ENCODE assay signal across 10 cellular contexts in genomic region chr14:102922490-102923200, GRCh38. TPM values are rescaled to one million over a fixed set of nuclear protein-coding genes. Genes with fewer than 3 reads are reported as not detected.
DNase-seq lines count a peak whose midpoint lies in the region; TF ChIP-seq lines count a peak whose summit lies in the region.
"Had no signal": no experiment of that assay in that cellular context is flagged by ENCODE, and none has a peak within 500 bp of the region (broad histone marks: within the 10 kb centered on the region; RNA-seq: fewer than 3 reads in every experiment).

TSS of gene AMN (plus strand) at chr14:102922663. CDS start at chr14:102922689, 26 bp downstream.

- TF ChIP-seq CTCF in BE2C (IDR thresholded peaks at IDR 0.05; ENCODE audit: low read depth, low read length) (no peak), dorsolateral prefrontal cortex (IDR thresholded peaks at IDR 0.05 in 54 of 56, conservative IDR thresholded peaks at IDR 0.05 in 2 of 56; ENCODE audit: low read depth in 1 of 56, partially characterized antibody in 56 of 56) (no peak), OCI-LY7 (conservative IDR thresholded peaks at IDR 0.05; ENCODE audit: low read length) (no peak)

- H2AFZ ChIP-seq in OCI-LY7 (ENCODE audit: low read length): no peak within 1 kb of the TSS

- 7% methylated on average over 56 of the region's 56 CpGs for WGBS in HUES64

- H3K4me3 ChIP-seq in BE2C (ENCODE audit: low read depth, low read length): no peak within 1 kb of the TSS
- H3K4me3 ChIP-seq in HUES64 (ENCODE audit: low read length): peak within 1 kb of the TSS; percentile 52
- peak within 1 kb of the TSS in 39 of 59 donors; percentile 3 to 53 (median 35) for H3K4me3 ChIP-seq in dorsolateral prefrontal cortex
- H3K4me3 ChIP-seq in OCI-LY7 (ENCODE audit: low read depth, low read length, poor library complexity, severe bottlenecking): no peak within 1 kb of the TSS

- H3K9me2 ChIP-seq in OCI-LY7 (ENCODE audit: insufficient read depth, low read length): no peaks in the 10 kb centered on the region

- H3K27ac ChIP-seq in HUES64 (ENCODE audit: low read depth, low read length): no peak within 1 kb of the TSS
- H3K27ac ChIP-seq in dorsolateral prefrontal cortex: no peak within 1 kb of the TSS
- H3K27ac ChIP-seq in OCI-LY7 (ENCODE audit: low read depth, low read length, poor library complexity, severe bottlenecking): no peak within 1 kb of the TSS

- H3K9me3 ChIP-seq in BE2C (no peaks in the 10 kb centered on the region), HUES64 (ENCODE audit: insufficient read depth, low read depth, low read length) (no peaks in the 10 kb centered on the region), OCI-LY7 (ENCODE audit: low read length) (no peaks in the 10 kb centered on the region)

- H3K4me1 ChIP-seq in BE2C: no peaks in the 10 kb centered on the region
- peaks cover 10% of the 10 kb centered on the region for H3K4me1 ChIP-seq in HUES64 (ENCODE audit: insufficient read depth, low read length)
- H3K4me1 ChIP-seq in OCI-LY7 (ENCODE audit: insufficient read depth, low read length, poor library complexity, severe bottlenecking): peaks cover 2% of the 10 kb centered on the region

- H3K4me2 ChIP-seq in OCI-LY7 (ENCODE audit: low read length): no peak within 1 kb of the TSS

- intact Hi-C loops in dorsolateral prefrontal cortex (cut with DNase I): no loop called here
- intact Hi-C loops in OCI-LY7 (cut with micrococcal nuclease; ENCODE audit: unreplicated experiment): no loop called here

- no peak within 1 kb of the TSS; the same call in 1 of the 2 replicates for H3K9ac ChIP-seq in HUES64 (ENCODE audit: low read depth, low read length)

- BruUV-seq in OCI-LY7 (replicated peaks; lab: Mats Ljungman, UMichigan): no TSS peak

- H3K27me3 ChIP-seq in BE2C: peaks cover 27% of the 10 kb centered on the region
- H3K27me3 ChIP-seq in HUES64 (ENCODE audit: insufficient read depth, low read length): peaks cover 73% of the 10 kb centered on the region
- H3K27me3 ChIP-seq in dorsolateral prefrontal cortex: peaks cover 0 to 53% (median 37%) of the 10 kb centered on the region in 45 donors

- H4K20me1 ChIP-seq in OCI-LY7 (ENCODE audit: insufficient read depth, low read length): no peaks in the 10 kb centered on the region

- no peaks in the 10 kb centered on the region for H3K79me2 ChIP-seq in OCI-LY7 (ENCODE audit: insufficient read depth, low read depth, low read length)

- POLR2A ChIA-PET in OCI-LY7 (lab: Charles Lee): no interaction called here

- H3K36me3 ChIP-seq in BE2C (no peaks in the 10 kb centered on the region), HUES64 (ENCODE audit: insufficient read depth, low read length) (no peaks in the 10 kb centered on the region), OCI-LY7 (ENCODE audit: insufficient read depth, low read length) (no peaks in the 10 kb centered on the region)

- DNase-seq in BE2C (peak; percentile 9), dorsolateral prefrontal cortex (no peak), mucosa of gallbladder (ENCODE audit: low spot score) (peak; percentile 56), NCI-H226 (no peak), OCI-LY7 (ENCODE audit: low spot score) (no peak), C1 segment of cervical spinal cord (lab: John Stamatoyannopoulos, UW) (no peak)
- no peak for DNase-seq in stimulated activated CD4-positive, alpha-beta T cell treated with anti-CD3 and anti-CD28 coated beads, Interleukin-12 subunit alpha, Interleukin-12 subunit beta, amount 100 ng/mL, for 4 hours
- DNase-seq: cortex of kidney had no signal

- CTCF ChIA-PET in OCI-LY7 (lab: Charles Lee; ENCODE audit: unreplicated experiment): no interaction called here

RNA-seq across cellular contexts. Expression of gene AMN, which starts in this region (rescaled TPM):
- polyA plus RNA-seq in BE2C (2012; ENCODE audit: insufficient read depth, insufficient read length, low read depth): 1.2 TPM
- polyA plus RNA-seq in HUES64 (2013, experiment 1 of 2): 0.20 TPM
- polyA plus RNA-seq in HUES64 (2013, experiment 2 of 2): 0.38 TPM
- total RNA-seq in dorsolateral prefrontal cortex (1 to 10 TPM in 21 of 120 experiments, under 1 TPM in 75, not detected in 24; 0.18 to 3.8 (median 0.56) TPM), mucosa of gallbladder (204 TPM), OCI-LY7 (2022) (5.6 and 6.4 TPM in 2 replicates)
- total RNA-seq in OCI-LY7 (2014; rRNA removed; shearing (Covaris generic)): 0.18 and 0.35 TPM in 2 replicates
- total RNA-seq: SK-MEL-5 had no signal

Comparison
In these comparisons a context has a peak if more than half of its experiments do, and no peak if none do; other contexts are left out.
1. RNA of gene AMN (total RNA-seq): 204 TPM in mucosa of gallbladder (single experiment); 0.18 to 6.4 TPM in OCI-LY7 and 0.18 to 3.8 TPM in dorsolateral prefrontal cortex; every median in the first group is over 10 times any median in the second.
2. DNase-seq: peak in BE2C (single experiment) and mucosa of gallbladder (single experiment); none in dorsolateral prefrontal cortex (0 of 10), NCI-H226 (single experiment), stimulated activated CD4-positive, alpha-beta T cell treated with anti-CD3 and anti-CD28 coated beads, Interleukin-12 subunit alpha, Interleukin-12 subunit beta, amount 100 ng/mL, for 4 hours (single experiment), OCI-LY7 (single experiment) and C1 segment of cervical spinal cord (0 of 14).
3. H3K4me3 ChIP-seq: peak in HUES64 (single experiment) and dorsolateral prefrontal cortex (39 of 59); none in BE2C (single experiment) and OCI-LY7 (single experiment).